1 cellular context compared by ENCODE assay signal in the genomic region with DNA sequence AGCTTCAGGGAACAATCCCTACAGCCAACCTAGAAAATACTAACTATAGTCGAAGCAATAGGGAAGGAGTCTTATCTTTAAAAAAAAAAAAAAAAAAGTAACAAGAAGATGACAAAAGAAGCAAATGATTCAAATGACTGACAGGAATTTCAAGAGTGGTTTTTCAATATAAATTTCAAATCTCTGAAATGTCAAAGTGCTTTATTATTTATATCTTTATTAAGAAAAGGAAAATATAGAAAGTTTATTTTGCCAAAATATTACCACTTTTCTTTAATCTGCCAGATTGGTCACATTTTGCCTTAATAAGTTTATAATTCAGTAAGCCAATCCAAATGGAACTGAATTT.
TF ChIP-seq lines count a peak whose summit lies in the region.

No MANE protein-coding gene starts in this region.

TF ChIP-seq in K562, 482 proteins besides CTCF, POLR2A, EP300 and RAD21 (continued from another document):
- TF ChIP-seq, protein P1, sequence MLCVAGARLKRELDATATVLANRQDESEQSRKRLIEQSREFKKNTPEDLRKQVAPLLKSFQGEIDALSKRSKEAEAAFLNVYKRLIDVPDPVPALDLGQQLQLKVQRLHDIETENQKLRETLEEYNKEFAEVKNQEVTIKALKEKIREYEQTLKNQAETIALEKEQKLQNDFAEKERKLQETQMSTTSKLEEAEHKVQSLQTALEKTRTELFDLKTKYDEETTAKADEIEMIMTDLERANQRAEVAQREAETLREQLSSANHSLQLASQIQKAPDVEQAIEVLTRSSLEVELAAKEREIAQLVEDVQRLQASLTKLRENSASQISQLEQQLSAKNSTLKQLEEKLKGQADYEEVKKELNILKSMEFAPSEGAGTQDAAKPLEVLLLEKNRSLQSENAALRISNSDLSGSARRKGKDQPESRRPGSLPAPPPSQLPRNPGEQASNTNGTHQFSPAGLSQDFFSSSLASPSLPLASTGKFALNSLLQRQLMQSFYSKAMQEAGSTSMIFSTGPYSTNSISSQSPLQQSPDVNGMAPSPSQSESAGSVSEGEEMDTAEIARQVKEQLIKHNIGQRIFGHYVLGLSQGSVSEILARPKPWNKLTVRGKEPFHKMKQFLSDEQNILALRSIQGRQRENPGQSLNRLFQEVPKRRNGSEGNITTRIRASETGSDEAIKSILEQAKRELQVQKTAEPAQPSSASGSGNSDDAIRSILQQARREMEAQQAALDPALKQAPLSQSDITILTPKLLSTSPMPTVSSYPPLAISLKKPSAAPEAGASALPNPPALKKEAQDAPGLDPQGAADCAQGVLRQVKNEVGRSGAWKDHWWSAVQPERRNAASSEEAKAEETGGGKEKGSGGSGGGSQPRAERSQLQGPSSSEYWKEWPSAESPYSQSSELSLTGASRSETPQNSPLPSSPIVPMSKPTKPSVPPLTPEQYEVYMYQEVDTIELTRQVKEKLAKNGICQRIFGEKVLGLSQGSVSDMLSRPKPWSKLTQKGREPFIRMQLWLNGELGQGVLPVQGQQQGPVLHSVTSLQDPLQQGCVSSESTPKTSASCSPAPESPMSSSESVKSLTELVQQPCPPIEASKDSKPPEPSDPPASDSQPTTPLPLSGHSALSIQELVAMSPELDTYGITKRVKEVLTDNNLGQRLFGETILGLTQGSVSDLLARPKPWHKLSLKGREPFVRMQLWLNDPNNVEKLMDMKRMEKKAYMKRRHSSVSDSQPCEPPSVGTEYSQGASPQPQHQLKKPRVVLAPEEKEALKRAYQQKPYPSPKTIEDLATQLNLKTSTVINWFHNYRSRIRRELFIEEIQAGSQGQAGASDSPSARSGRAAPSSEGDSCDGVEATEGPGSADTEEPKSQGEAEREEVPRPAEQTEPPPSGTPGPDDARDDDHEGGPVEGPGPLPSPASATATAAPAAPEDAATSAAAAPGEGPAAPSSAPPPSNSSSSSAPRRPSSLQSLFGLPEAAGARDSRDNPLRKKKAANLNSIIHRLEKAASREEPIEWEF (CRISPR knock-in tag; IDR thresholded peaks at IDR 0.05) = 0 out of 2 replicates have a peak, but pooled peaks have one; percentile 59
- TF ChIP-seq, protein P2, sequence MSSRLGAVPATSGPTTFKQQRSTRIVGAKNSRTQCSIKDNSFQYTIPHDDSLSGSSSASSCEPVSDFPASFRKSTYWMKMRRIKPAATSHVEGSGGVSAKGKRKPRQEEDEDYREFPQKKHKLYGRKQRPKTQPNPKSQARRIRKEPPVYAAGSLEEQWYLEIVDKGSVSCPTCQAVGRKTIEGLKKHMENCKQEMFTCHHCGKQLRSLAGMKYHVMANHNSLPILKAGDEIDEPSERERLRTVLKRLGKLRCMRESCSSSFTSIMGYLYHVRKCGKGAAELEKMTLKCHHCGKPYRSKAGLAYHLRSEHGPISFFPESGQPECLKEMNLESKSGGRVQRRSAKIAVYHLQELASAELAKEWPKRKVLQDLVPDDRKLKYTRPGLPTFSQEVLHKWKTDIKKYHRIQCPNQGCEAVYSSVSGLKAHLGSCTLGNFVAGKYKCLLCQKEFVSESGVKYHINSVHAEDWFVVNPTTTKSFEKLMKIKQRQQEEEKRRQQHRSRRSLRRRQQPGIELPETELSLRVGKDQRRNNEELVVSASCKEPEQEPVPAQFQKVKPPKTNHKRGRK (tag; IDR thresholded peaks at IDR 0.05) = peak; percentile 43; the same call in 1 of the 2 replicates
- 0 out of 2 replicates have a peak, but pooled peaks have one; percentile 14 for TF ChIP-seq ELF1 (tag; IDR thresholded peaks at IDR 0.05)
